1 cellular context compared by ENCODE assay signal in genomic region chr6:26054659-26054936, GRCh38.
A peak's percentile ranks its signal among the peaks of the same experiment; 100 is the strongest.
TF ChIP-seq lines count a peak whose summit lies in the region.

No MANE protein-coding gene starts in this region.

TF ChIP-seq in K562, 482 proteins besides CTCF, POLR2A, EP300 and RAD21 (continued from another document and continues in another):
- TF ChIP-seq, protein P1, sequence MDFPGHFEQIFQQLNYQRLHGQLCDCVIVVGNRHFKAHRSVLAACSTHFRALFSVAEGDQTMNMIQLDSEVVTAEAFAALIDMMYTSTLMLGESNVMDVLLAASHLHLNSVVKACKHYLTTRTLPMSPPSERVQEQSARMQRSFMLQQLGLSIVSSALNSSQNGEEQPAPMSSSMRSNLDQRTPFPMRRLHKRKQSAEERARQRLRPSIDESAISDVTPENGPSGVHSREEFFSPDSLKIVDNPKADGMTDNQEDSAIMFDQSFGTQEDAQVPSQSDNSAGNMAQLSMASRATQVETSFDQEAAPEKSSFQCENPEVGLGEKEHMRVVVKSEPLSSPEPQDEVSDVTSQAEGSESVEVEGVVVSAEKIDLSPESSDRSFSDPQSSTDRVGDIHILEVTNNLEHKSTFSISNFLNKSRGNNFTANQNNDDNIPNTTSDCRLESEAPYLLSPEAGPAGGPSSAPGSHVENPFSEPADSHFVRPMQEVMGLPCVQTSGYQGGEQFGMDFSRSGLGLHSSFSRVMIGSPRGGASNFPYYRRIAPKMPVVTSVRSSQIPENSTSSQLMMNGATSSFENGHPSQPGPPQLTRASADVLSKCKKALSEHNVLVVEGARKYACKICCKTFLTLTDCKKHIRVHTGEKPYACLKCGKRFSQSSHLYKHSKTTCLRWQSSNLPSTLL (IDR thresholded peaks at IDR 0.05) = no peak
- no peak for TF ChIP-seq RBM39 (optimal IDR thresholded peaks at IDR 0.05; ENCODE audit: low read depth, low read length)
- TF ChIP-seq, protein P2, sequence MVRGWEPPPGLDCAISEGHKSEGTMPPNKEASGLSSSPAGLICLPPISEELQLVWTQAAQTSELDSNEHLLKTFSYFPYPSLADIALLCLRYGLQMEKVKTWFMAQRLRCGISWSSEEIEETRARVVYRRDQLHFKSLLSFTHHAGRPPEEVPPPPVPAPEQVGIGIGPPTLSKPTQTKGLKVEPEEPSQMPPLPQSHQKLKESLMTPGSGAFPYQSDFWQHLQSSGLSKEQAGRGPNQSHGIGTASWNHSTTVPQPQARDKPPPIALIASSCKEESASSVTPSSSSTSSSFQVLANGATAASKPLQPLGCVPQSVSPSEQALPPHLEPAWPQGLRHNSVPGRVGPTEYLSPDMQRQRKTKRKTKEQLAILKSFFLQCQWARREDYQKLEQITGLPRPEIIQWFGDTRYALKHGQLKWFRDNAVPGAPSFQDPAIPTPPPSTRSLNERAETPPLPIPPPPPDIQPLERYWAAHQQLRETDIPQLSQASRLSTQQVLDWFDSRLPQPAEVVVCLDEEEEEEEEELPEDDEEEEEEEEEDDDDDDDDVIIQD (CRISPR knock-in tag; IDR thresholded peaks at IDR 0.05) = no peak
- no peak for TF ChIP-seq ZNF77 (CRISPR knock-in tag; IDR thresholded peaks at IDR 0.05)
- TF ChIP-seq ARID3A (IDR thresholded peaks at IDR 0.05; ENCODE audit: borderline replicate concordance, low read depth, low read length) = no peak
- peak; percentile 63; the same call in 1 of the 2 replicates for TF ChIP-seq ZNF586 (CRISPR knock-in tag; conservative IDR thresholded peaks at IDR 0.05)
- TF ChIP-seq, protein P3, sequence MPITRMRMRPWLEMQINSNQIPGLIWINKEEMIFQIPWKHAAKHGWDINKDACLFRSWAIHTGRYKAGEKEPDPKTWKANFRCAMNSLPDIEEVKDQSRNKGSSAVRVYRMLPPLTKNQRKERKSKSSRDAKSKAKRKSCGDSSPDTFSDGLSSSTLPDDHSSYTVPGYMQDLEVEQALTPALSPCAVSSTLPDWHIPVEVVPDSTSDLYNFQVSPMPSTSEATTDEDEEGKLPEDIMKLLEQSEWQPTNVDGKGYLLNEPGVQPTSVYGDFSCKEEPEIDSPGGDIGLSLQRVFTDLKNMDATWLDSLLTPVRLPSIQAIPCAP (CRISPR knock-in tag; IDR thresholded peaks at IDR 0.05; ENCODE audit: borderline replicate concordance) = 0 out of 2 replicates have a peak, but pooled peaks have one; percentile 17
- peak; percentile 48; the same call in 1 of the 2 replicates for TF ChIP-seq ZNF253 (CRISPR knock-in tag; conservative IDR thresholded peaks at IDR 0.05)
- TF ChIP-seq SRSF9 (IDR thresholded peaks at IDR 0.05; ENCODE audit: borderline replicate concordance, low read depth, low read length) = no peak
- TF ChIP-seq, protein P4, sequence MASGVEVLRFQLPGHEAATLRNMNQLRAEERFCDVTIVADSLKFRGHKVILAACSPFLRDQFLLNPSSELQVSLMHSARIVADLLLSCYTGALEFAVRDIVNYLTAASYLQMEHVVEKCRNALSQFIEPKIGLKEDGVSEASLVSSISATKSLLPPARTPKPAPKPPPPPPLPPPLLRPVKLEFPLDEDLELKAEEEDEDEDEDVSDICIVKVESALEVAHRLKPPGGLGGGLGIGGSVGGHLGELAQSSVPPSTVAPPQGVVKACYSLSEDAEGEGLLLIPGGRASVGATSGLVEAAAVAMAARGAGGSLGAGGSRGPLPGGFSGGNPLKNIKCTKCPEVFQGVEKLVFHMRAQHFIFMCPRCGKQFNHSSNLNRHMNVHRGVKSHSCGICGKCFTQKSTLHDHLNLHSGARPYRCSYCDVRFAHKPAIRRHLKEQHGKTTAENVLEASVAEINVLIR (CRISPR knock-in tag; IDR thresholded peaks at IDR 0.05) = no peak
- TF ChIP-seq CHCHD3 (CRISPR knock-in tag; IDR thresholded peaks at IDR 0.05) = no peak
- TF ChIP-seq, protein P5, sequence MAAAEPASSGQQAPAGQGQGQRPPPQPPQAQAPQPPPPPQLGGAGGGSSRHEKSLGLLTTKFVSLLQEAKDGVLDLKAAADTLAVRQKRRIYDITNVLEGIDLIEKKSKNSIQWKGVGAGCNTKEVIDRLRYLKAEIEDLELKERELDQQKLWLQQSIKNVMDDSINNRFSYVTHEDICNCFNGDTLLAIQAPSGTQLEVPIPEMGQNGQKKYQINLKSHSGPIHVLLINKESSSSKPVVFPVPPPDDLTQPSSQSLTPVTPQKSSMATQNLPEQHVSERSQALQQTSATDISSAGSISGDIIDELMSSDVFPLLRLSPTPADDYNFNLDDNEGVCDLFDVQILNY (CRISPR knock-in tag; IDR thresholded peaks at IDR 0.05) = no peak
- no peak for TF ChIP-seq CC2D1A (IDR thresholded peaks at IDR 0.05)
- TF ChIP-seq ZNF764 (CRISPR knock-in tag; IDR thresholded peaks at IDR 0.05; ENCODE audit: low read depth) = 0 out of 2 replicates have a peak, but pooled peaks have one; percentile 4
- no peak for TF ChIP-seq MLLT1 (IDR thresholded peaks at IDR 0.05)
- TF ChIP-seq POLR2H (tag; IDR thresholded peaks at IDR 0.05; ENCODE audit: low read depth) = no peak
- TF ChIP-seq, protein P6, sequence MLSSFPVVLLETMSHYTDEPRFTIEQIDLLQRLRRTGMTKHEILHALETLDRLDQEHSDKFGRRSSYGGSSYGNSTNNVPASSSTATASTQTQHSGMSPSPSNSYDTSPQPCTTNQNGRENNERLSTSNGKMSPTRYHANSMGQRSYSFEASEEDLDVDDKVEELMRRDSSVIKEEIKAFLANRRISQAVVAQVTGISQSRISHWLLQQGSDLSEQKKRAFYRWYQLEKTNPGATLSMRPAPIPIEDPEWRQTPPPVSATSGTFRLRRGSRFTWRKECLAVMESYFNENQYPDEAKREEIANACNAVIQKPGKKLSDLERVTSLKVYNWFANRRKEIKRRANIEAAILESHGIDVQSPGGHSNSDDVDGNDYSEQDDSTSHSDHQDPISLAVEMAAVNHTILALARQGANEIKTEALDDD (IDR thresholded peaks at IDR 0.05) = no peak
- TF ChIP-seq RBM15 (IDR thresholded peaks at IDR 0.05; ENCODE audit: insufficient read depth, low read length) = no peak
- TF ChIP-seq, protein P7, sequence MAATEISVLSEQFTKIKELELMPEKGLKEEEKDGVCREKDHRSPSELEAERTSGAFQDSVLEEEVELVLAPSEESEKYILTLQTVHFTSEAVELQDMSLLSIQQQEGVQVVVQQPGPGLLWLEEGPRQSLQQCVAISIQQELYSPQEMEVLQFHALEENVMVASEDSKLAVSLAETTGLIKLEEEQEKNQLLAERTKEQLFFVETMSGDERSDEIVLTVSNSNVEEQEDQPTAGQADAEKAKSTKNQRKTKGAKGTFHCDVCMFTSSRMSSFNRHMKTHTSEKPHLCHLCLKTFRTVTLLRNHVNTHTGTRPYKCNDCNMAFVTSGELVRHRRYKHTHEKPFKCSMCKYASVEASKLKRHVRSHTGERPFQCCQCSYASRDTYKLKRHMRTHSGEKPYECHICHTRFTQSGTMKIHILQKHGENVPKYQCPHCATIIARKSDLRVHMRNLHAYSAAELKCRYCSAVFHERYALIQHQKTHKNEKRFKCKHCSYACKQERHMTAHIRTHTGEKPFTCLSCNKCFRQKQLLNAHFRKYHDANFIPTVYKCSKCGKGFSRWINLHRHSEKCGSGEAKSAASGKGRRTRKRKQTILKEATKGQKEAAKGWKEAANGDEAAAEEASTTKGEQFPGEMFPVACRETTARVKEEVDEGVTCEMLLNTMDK (IDR thresholded peaks at IDR 0.05; ENCODE audit: borderline replicate concordance, insufficient read depth, low read depth, low read length, poor library complexity, severe bottlenecking) = no peak
- no peak for TF ChIP-seq TSHZ1 (CRISPR knock-in tag; IDR thresholded peaks at IDR 0.05)
- TF ChIP-seq TCF7L2 (IDR thresholded peaks at IDR 0.05; ENCODE audit: low read depth, low read length) = no peak
- TF ChIP-seq MAZ (CRISPR knock-in tag; conservative IDR thresholded peaks at IDR 0.05 in 1 of 2, IDR thresholded peaks at IDR 0.05 in 1 of 2) = no peak
- TF ChIP-seq XRCC3 (IDR thresholded peaks at IDR 0.05) = no peak
- TF ChIP-seq RBM25 (IDR thresholded peaks at IDR 0.05; ENCODE audit: low read depth, low read length, severe bottlenecking) = no peak
- TF ChIP-seq GABPA (tag; conservative IDR thresholded peaks at IDR 0.05; ENCODE audit: low read depth) = no peak; the same call in 1 of the 2 replicates
- TF ChIP-seq ZBTB2 (IDR thresholded peaks at IDR 0.05) = no peak
- TF ChIP-seq LARP7 (IDR thresholded peaks at IDR 0.05) = no peak
- TF ChIP-seq TCFL5 (CRISPR knock-in tag; conservative IDR thresholded peaks at IDR 0.05) = no peak
- TF ChIP-seq TBP (optimal IDR thresholded peaks at IDR 0.05; ENCODE audit: low read depth, low read length) = no peak
- TF ChIP-seq, protein P8, sequence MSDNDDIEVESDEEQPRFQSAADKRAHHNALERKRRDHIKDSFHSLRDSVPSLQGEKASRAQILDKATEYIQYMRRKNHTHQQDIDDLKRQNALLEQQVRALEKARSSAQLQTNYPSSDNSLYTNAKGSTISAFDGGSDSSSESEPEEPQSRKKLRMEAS (CRISPR knock-in tag; IDR thresholded peaks at IDR 0.05) = no peak
- TF ChIP-seq ELK1 (CRISPR knock-in tag; IDR thresholded peaks at IDR 0.05) = no peak
- TF ChIP-seq TEAD1 (CRISPR knock-in tag; IDR thresholded peaks at IDR 0.05) = no peak
- peak; percentile 84 for TF ChIP-seq FUS (optimal IDR thresholded peaks at IDR 0.05; ENCODE audit: low read depth, low read length)
- no peak for TF ChIP-seq PPARD (CRISPR knock-in tag; IDR thresholded peaks at IDR 0.05)
- no peak for TF ChIP-seq ZNF79 (CRISPR knock-in tag; IDR thresholded peaks at IDR 0.05; ENCODE audit: low read depth)
- no peak for TF ChIP-seq ZNF76 (CRISPR knock-in tag; IDR thresholded peaks at IDR 0.05; ENCODE audit: borderline replicate concordance)
- no peak for TF ChIP-seq USF1 (CRISPR knock-in tag; IDR thresholded peaks at IDR 0.05)
- no peak for TF ChIP-seq CHD1 (IDR thresholded peaks at IDR 0.05; ENCODE audit: low read length)
- TF ChIP-seq ZZZ3 (IDR thresholded peaks at IDR 0.05) = no peak
- TF ChIP-seq ARID1B (IDR thresholded peaks at IDR 0.05) = no peak
- TF ChIP-seq ATF7 (IDR thresholded peaks at IDR 0.05) = no peak
